In the genomic region with DNA sequence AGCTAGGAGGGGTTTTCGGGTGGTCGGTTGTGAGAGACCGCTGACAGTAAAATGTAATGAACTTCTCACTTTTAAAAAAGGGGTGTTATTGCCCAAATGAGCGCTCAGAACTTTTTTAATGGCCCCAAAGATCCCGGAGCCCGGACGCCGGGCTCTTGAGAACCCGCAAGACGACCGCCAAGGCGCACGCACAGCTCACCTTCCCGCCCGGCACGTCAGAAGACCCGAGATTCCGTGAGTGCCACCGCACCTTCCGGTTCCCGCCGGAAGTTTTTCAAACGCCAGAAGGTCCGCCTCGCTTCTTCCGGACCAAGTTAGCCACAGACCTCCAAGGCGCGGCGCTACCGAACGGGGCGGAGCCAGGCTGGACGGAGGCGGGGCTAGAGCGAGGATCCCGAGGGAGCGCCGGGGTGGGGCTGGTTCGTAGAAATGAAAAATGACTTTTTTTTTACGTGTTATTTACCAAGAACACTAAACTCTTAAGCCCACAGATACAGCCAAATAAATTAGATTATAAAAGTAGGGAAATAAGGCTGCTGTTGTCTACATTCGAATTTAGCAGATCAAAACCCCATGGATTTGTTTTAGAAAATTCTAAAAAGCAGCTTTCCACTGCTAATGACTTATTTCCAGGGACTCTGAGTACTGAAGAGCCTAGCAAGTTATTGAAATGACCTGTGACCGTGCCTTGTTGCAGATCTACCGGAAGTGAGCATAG, we compare ENCODE assay signal across 8 cellular contexts. TPM values are rescaled to one million over a fixed set of nuclear protein-coding genes. Genes with fewer than 3 reads are reported as not detected.
DNase-seq lines count a peak whose midpoint lies in the region; ATAC-seq and TF ChIP-seq lines count a peak whose summit lies in the region.

A gene with protein sequence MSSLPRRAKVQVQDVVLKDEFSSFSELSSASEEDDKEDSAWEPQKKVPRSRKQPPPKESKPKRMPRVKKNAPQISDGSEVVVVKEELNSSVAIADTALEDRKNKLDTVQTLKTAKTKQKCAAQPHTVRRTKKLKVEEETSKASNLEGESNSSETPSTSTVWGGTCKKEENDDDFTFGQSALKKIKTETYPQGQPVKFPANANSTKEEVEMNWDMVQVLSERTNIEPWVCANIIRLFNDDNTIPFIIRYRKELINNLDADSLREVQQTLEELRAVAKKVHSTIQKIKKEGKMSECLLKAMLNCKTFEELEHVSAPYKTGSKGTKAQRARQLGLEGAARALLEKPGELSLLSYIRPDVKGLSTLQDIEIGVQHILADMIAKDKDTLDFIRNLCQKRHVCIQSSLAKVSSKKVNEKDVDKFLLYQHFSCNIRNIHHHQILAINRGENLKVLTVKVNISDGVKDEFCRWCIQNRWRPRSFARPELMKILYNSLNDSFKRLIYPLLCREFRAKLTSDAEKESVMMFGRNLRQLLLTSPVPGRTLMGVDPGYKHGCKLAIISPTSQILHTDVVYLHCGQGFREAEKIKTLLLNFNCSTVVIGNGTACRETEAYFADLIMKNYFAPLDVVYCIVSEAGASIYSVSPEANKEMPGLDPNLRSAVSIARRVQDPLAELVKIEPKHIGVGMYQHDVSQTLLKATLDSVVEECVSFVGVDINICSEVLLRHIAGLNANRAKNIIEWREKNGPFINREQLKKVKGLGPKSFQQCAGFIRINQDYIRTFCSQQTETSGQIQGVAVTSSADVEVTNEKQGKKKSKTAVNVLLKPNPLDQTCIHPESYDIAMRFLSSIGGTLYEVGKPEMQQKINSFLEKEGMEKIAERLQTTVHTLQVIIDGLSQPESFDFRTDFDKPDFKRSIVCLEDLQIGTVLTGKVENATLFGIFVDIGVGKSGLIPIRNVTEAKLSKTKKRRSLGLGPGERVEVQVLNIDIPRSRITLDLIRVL (minus strand): TSS at position 248 of the 718 bp plus-strand sequence. CDS start 5,826 bp downstream, outside the sequence.

- DNase-seq in AML-193 (lab: John Stamatoyannopoulos, UW) (peak; percentile 88 to 90), NCI-H510A treated with DMSO at 0.1 percent for 48 hours (lab: John Stamatoyannopoulos, UW) (peak; percentile 90), choroid plexus epithelial cell (ENCODE audit: low read depth) (peak; percentile 95), kidney epithelial cell (ENCODE audit: low read depth) (peak; percentile 81)
- DNase-seq in activated CD4-positive, alpha-beta T cell treated with anti-CD3 and anti-CD28 coated beads for 24 hours (ENCODE audit: low read depth in 2 of 2), result peak; percentile 86 to 95
- DNase-seq in stimulated activated CD4-positive, alpha-beta T cell treated with anti-CD3 and anti-CD28 coated beads, Interleukin-15, amount 100 ng/mL, for 48 hours (ENCODE audit: low read depth in 2 of 2), result peak; percentile 89 to 93

- ATAC-seq in HG03439 (IDR thresholded peaks at IDR 0.05; ENCODE audit: unreplicated experiment), result peak; percentile 95

- TF ChIP-seq CTCF in choroid plexus epithelial cell (conservative IDR thresholded peaks at IDR 0.05; ENCODE audit: low read depth, low read length) (no peak), kidney epithelial cell (IDR thresholded peaks at IDR 0.05; ENCODE audit: insufficient read depth, low read length, poor library complexity, severe bottlenecking) (no peak)

- H3K4me3 ChIP-seq in choroid plexus epithelial cell (ENCODE audit: low read depth, low read length) (peak within 1 kb of the TSS; percentile 77), kidney epithelial cell (ENCODE audit: low read depth, low read length) (peak within 1 kb of the TSS; percentile 84)

- H3K36me3 ChIP-seq in kidney epithelial cell (ENCODE audit: control insufficient read depth, insufficient read depth, low read length), result no peaks in the 10 kb centered on the region

- peak; percentile 92 for TF ChIP-seq POLR2A in GM19193 (IDR thresholded peaks at IDR 0.05; ENCODE audit: extremely low read depth, insufficient read depth, insufficient read length)

- no peaks in the 10 kb centered on the region for H3K27me3 ChIP-seq in kidney epithelial cell (ENCODE audit: control insufficient read depth, insufficient read depth, low read length)

RNA-seq across cellular contexts. Expression of the gene that starts here (rescaled TPM):
- total RNA-seq in kidney epithelial cell, result 12.7 and 18.4 TPM in 2 replicates

Comparison
In these comparisons a context has a peak if more than half of its experiments do, and no peak if none do; other contexts are left out.
1. Peak in every context shown above with its lines: DNase-seq, ATAC-seq and H3K4me3 ChIP-seq.